In genomic region chr17:78798695-78799559, GRCh38 we compare ENCODE assay signal across 8 cellular contexts. TPM values are rescaled to one million over a fixed set of nuclear protein-coding genes. Genes with fewer than 3 reads are reported as not detected.
DNase-seq lines count a peak whose midpoint lies in the region; ATAC-seq and TF ChIP-seq lines count a peak whose summit lies in the region.

No MANE protein-coding gene starts in this region.

- intact Hi-C loops in activated T-helper 1 cell treated with anti-CD3 and anti-CD28 coated beads, Interleukin-12 subunit alpha, Interleukin-12 subunit beta, Interleukin-2, Interleukin-4 antibody, amounts not matched to agents 30 ng/mL and 10 ng/mL and 1 ng/mL, durations not matched to agents 14 hours and 24 hours and 36 hours (cut with micrococcal nuclease) = loop anchor here (2.0 kb wide), 1 partner anchor 302 kb away; no protein-coding TSS in a partner anchor

- H3K4me1 ChIP-seq in GM23338 (ENCODE audit: insufficient read depth) (no peaks in the 10 kb centered on the region), right atrium auricular region (peaks cover 0 to 12% of the 10 kb centered on the region in 2 donors)

- H3K4me2 ChIP-seq in GM23338 = no peak overlapping the region

- H3K9me3 ChIP-seq in right atrium auricular region = no peaks in the 10 kb centered on the region

- no peaks in the 10 kb centered on the region for H3F3A ChIP-seq in GM23338 (replicated peaks; ENCODE audit: low read depth)

- H3K27ac ChIP-seq in GM23338 (ENCODE audit: low read depth) (no peak overlapping the region), right atrium auricular region (no peak overlapping the region), substantia nigra (ENCODE audit: low read depth, low read length, poor library complexity, severe bottlenecking) (peak overlapping the region; percentile 1)

- POLR2A ChIA-PET in HEK293T (lab: Yijun Ruan, JAX) = no interaction called here

- no peak overlapping the region for H3K4me3 Mint-ChIP-seq in GM23338
- H3K4me3 Mint-ChIP-seq in activated T-helper 1 cell treated with anti-CD3 and anti-CD28 coated beads, Interleukin-12 subunit alpha, Interleukin-12 subunit beta, Interleukin-2, Interleukin-4 antibody, amounts not matched to agents 30 ng/mL and 10 ng/mL and 1 ng/mL, durations not matched to agents 14 hours and 24 hours and 36 hours = no peak overlapping the region

- H3K27me3 ChIP-seq in GM23338 (ENCODE audit: insufficient read depth) (no peaks in the 10 kb centered on the region), right atrium auricular region (no peaks in the 10 kb centered on the region)

- peaks cover 35% of the 10 kb centered on the region for H3K36me3 ChIP-seq in GM23338 (ENCODE audit: insufficient read depth)
- H3K36me3 ChIP-seq in right atrium auricular region = peaks cover 78% of the 10 kb centered on the region

- peaks cover 8% of the 10 kb centered on the region for H3K27me3 Mint-ChIP-seq in GM23338 (ENCODE audit: insufficient read depth, low read depth, poor library complexity)
- H3K27me3 Mint-ChIP-seq in activated T-helper 1 cell treated with anti-CD3 and anti-CD28 coated beads, Interleukin-12 subunit alpha, Interleukin-12 subunit beta, Interleukin-2, Interleukin-4 antibody, amounts not matched to agents 30 ng/mL and 10 ng/mL and 1 ng/mL, durations not matched to agents 14 hours and 24 hours and 36 hours (ENCODE audit: insufficient read depth) = no peaks in the 10 kb centered on the region

- H2AFZ ChIP-seq in GM23338 = no peak overlapping the region

- no peaks in the 10 kb centered on the region; the same call in 1 of the 2 replicates for H4K20me1 ChIP-seq in GM23338 (replicated peaks; ENCODE audit: insufficient read depth)

- peak overlapping the region; percentile 84; the same call in 1 of the 2 replicates for H3K27ac Mint-ChIP-seq in GM23338
- peak overlapping the region; percentile 37 for H3K27ac Mint-ChIP-seq in activated T-helper 1 cell treated with anti-CD3 and anti-CD28 coated beads, Interleukin-12 subunit alpha, Interleukin-12 subunit beta, Interleukin-2, Interleukin-4 antibody, amounts not matched to agents 30 ng/mL and 10 ng/mL and 1 ng/mL, durations not matched to agents 14 hours and 24 hours and 36 hours

- H3K4me1 Mint-ChIP-seq in GM23338 = no peaks in the 10 kb centered on the region
- H3K4me1 Mint-ChIP-seq in activated T-helper 1 cell treated with anti-CD3 and anti-CD28 coated beads, Interleukin-12 subunit alpha, Interleukin-12 subunit beta, Interleukin-2, Interleukin-4 antibody, amounts not matched to agents 30 ng/mL and 10 ng/mL and 1 ng/mL, durations not matched to agents 14 hours and 24 hours and 36 hours (ENCODE audit: low read depth) = peaks cover 62% of the 10 kb centered on the region

- DNase-seq in CD1c-positive myeloid dendritic cell (ENCODE audit: extremely low spot score) (peak; percentile 54), GM23338 (ENCODE audit: low spot score) (peak; percentile 27), right atrium auricular region (ENCODE audit: low spot score) (no peak), substantia nigra (lab: John Stamatoyannopoulos, UW) (peak in 5 of 49 donors; percentile 9 to 49 (median 25)), HEK293T (ENCODE audit: extremely low spot score) (no peak), GM03348 (ENCODE audit: low spot score) (no peak), foreskin melanocyte (no peak)
- no peak for DNase-seq in activated T-helper 1 cell treated with anti-CD3 and anti-CD28 coated beads, Interleukin-12 subunit alpha, Interleukin-12 subunit beta, Interleukin-2, Interleukin-4 antibody, amounts not matched to agents 30 ng/mL and 10 ng/mL and 1 ng/mL, durations not matched to agents 14 hours and 24 hours and 36 hours (ENCODE audit: low spot score)

- TF ChIP-seq CTCF in GM23338 (conservative IDR thresholded peaks at IDR 0.05; ENCODE audit: low read depth in 2 of 2) (peak; percentile 35 to 48), right atrium auricular region (IDR thresholded peaks at IDR 0.05) (peak; percentile 22 to 67)

- no peaks in the 10 kb centered on the region for H3K9me2 ChIP-seq in GM23338 (ENCODE audit: insufficient read depth)

- H3K79me2 ChIP-seq in GM23338 (replicated peaks; ENCODE audit: insufficient read depth) = no peaks in the 10 kb centered on the region

- H3K9me3 Mint-ChIP-seq in GM23338 = no peaks in the 10 kb centered on the region; the same call in 2 of the 3 replicates
- no peaks in the 10 kb centered on the region for H3K9me3 Mint-ChIP-seq in activated T-helper 1 cell treated with anti-CD3 and anti-CD28 coated beads, Interleukin-12 subunit alpha, Interleukin-12 subunit beta, Interleukin-2, Interleukin-4 antibody, amounts not matched to agents 30 ng/mL and 10 ng/mL and 1 ng/mL, durations not matched to agents 14 hours and 24 hours and 36 hours

- peaks cover 87% of the 10 kb centered on the region for H3K36me3 Mint-ChIP-seq in GM23338 (ENCODE audit: low read depth)
- H3K36me3 Mint-ChIP-seq in activated T-helper 1 cell treated with anti-CD3 and anti-CD28 coated beads, Interleukin-12 subunit alpha, Interleukin-12 subunit beta, Interleukin-2, Interleukin-4 antibody, amounts not matched to agents 30 ng/mL and 10 ng/mL and 1 ng/mL, durations not matched to agents 14 hours and 24 hours and 36 hours (ENCODE audit: low read depth) = peaks cover 75% of the 10 kb centered on the region

- CTCF ChIA-PET in HEK293T (lab: Yijun Ruan, JAX) = interaction anchor here (1.3 kb wide), 1 partner anchor 8 kb away, joined by 4 read pairs; no protein-coding TSS in a partner anchor

- H3K4me3 ChIP-seq in GM23338 (no peak overlapping the region), right atrium auricular region (no peak overlapping the region)

- ATAC-seq in GM23338 = peak; percentile 48

TF ChIP-seq in GM23338, 12 proteins besides CTCF, POLR2A, EP300 and RAD21:
- TF ChIP-seq STAT1 (IDR thresholded peaks at IDR 0.05; ENCODE audit: unreplicated experiment) = no peak
- TF ChIP-seq NANOG (IDR thresholded peaks at IDR 0.05; ENCODE audit: borderline replicate concordance) = no peak
- TF ChIP-seq EZH2 (IDR thresholded peaks at IDR 0.05; ENCODE audit: low read depth, unreplicated experiment) = no peak
- no peak for TF ChIP-seq ZNF114 (CRISPR knock-in tag; IDR thresholded peaks at IDR 0.05)

TF ChIP-seq in HEK293T, 16 proteins besides CTCF, POLR2A, EP300 and RAD21:
- no peak for TF ChIP-seq PKNOX1 (IDR thresholded peaks at IDR 0.05)
- TF ChIP-seq ELF4 (IDR thresholded peaks at IDR 0.05) = no peak
- TF ChIP-seq ZNF384 (IDR thresholded peaks at IDR 0.05) = no peak
- no peak for TF ChIP-seq LEF1 (IDR thresholded peaks at IDR 0.05; ENCODE audit: borderline replicate concordance)
- TF ChIP-seq FOXK2 (IDR thresholded peaks at IDR 0.05) = no peak
- TF ChIP-seq BHLHE40 (IDR thresholded peaks at IDR 0.05; ENCODE audit: borderline replicate concordance) = no peak
- no peak for TF ChIP-seq FOXM1 (IDR thresholded peaks at IDR 0.05; ENCODE audit: borderline replicate concordance)
- TF ChIP-seq CTBP1 (IDR thresholded peaks at IDR 0.05; ENCODE audit: borderline replicate concordance) = no peak
- no peak for TF ChIP-seq SP1 (IDR thresholded peaks at IDR 0.05)
- no peak for TF ChIP-seq ARNT (IDR thresholded peaks at IDR 0.05)
- TF ChIP-seq TARDBP (IDR thresholded peaks at IDR 0.05) = no peak

RNA-seq across cellular contexts. Expression of gene CYTH1, which starts 16.9 kb away (rescaled TPM):
- 14.5 and 21.2 TPM in 2 replicates for total RNA-seq in GM23338 (2014; rRNA removed; shearing (Covaris generic))
- 12.2 and 13.8 TPM in 2 replicates for polyA plus RNA-seq in GM23338 (2016; fragmentation: Nextera tagmentation; extraction: Ambion mirVana)
- 147 TPM in 2 replicates for total RNA-seq in activated T-helper 1 cell treated with anti-CD3 and anti-CD28 coated beads, Interleukin-12 subunit alpha, Interleukin-12 subunit beta, Interleukin-2, Interleukin-4 antibody, amounts not matched to agents 30 ng/mL and 10 ng/mL and 1 ng/mL, durations not matched to agents 14 hours and 24 hours and 36 hours
- total RNA-seq in right atrium auricular region = 10 to 100 TPM; 23.8 to 31.0 TPM

RNA-seq across cellular contexts. Expression of gene USP36, which starts 41.7 kb away (rescaled TPM):
- 55.5 and 58.7 TPM in 2 replicates for total RNA-seq in GM23338 (2014; rRNA removed; shearing (Covaris generic))
- 36.2 and 38.1 TPM in 2 replicates for polyA plus RNA-seq in GM23338 (2016; fragmentation: Nextera tagmentation; extraction: Ambion mirVana)
- 126 and 138 TPM in 2 replicates for total RNA-seq in activated T-helper 1 cell treated with anti-CD3 and anti-CD28 coated beads, Interleukin-12 subunit alpha, Interleukin-12 subunit beta, Interleukin-2, Interleukin-4 antibody, amounts not matched to agents 30 ng/mL and 10 ng/mL and 1 ng/mL, durations not matched to agents 14 hours and 24 hours and 36 hours
- 10 to 100 TPM; 15.4 to 18.1 TPM for total RNA-seq in right atrium auricular region

Comparison
In these comparisons a context has a peak if more than half of its experiments do, and no peak if none do; other contexts are left out.
1. DNase-seq: peak in CD1c-positive myeloid dendritic cell (single experiment) and GM23338 (single experiment); none in activated T-helper 1 cell treated with anti-CD3 and anti-CD28 coated beads, Interleukin-12 subunit alpha, Interleukin-12 subunit beta, Interleukin-2, Interleukin-4 antibody, amounts not matched to agents 30 ng/mL and 10 ng/mL and 1 ng/mL, durations not matched to agents 14 hours and 24 hours and 36 hours (single experiment), right atrium auricular region (single experiment), HEK293T (single experiment), GM03348 (single experiment) and foreskin melanocyte (single experiment).